In the genomic region with DNA sequence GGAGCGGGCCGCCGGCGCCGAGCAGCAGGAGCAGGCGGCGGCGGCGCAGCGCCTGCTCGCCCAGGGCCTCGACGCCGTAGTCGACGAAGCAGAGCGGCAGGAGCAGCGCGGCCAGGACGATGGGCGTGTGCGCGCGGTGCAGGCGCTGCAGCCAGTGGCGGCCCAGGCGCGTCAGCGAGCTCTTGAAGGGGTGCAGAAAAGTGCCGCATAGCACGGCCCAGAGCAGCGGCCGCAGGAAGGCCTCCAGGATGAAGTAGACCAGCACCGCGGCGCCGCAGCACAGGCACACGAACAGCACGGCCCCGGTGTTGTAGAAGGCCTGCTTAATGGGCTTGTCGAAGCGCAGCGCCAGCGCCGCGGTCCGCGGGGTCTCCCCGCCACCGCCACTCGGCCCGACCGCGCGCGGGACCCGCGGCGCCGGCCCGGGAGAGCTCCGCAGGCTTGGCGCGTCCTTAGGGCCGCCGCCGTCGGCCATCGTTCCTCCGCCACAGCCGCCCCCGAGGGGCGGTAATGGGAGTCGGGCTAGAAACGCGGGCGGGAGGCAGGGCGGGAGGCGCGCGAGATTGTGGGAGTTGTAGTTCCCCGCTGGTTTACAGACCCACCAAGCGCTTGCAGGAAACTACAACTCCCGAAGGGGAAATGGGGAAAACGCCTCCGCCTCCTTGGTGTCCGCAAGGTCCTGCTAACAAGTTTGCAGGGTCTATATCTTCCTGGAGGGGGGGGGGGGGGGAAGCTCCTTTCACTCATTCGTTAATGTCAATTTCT, we compare ENCODE assay signal across 8 cellular contexts. TPM values are rescaled to one million over a fixed set of nuclear protein-coding genes. Genes with fewer than 3 reads are reported as not detected.
DNase-seq lines count a peak whose midpoint lies in the region; ATAC-seq and TF ChIP-seq lines count a peak whose summit lies in the region.

A gene (minus strand): TSS at position 509 of the 765 bp plus-strand sequence. CDS start 34 bp downstream, at position 475.

- peaks cover 35 to 46% of the 10 kb centered on the region in 2 donors for H3K4me1 Mint-ChIP-seq in effector memory CD8-positive, alpha-beta T cell (ENCODE audit: low read depth in 2 of 2)
- H3K4me1 Mint-ChIP-seq in memory B cell: peaks cover 26% of the 10 kb centered on the region

- no peak for TF ChIP-seq CTCF in GM20000 (IDR thresholded peaks at IDR 0.05; ENCODE audit: extremely low read depth, missing control alignments)

- peaks cover 10% of the 10 kb centered on the region for H3K36me3 Mint-ChIP-seq in effector memory CD8-positive, alpha-beta T cell (ENCODE audit: insufficient read depth)
- peaks cover 1% of the 10 kb centered on the region for H3K36me3 Mint-ChIP-seq in memory B cell

- H3K27ac Mint-ChIP-seq in effector memory CD8-positive, alpha-beta T cell: peak within 1 kb of the TSS; percentile 85 to 90
- peak within 1 kb of the TSS; percentile 62 for H3K27ac Mint-ChIP-seq in memory B cell

- peak within 1 kb of the TSS; percentile 89 for H3K4me3 Mint-ChIP-seq in effector memory CD8-positive, alpha-beta T cell
- H3K4me3 Mint-ChIP-seq in memory B cell: peak within 1 kb of the TSS; percentile 87

- CTCF ChIA-PET in activated CD8-positive, alpha-beta memory T cell treated with anti-CD3 and anti-CD28 coated beads for 36 hours (lab: Charles Lee): no interaction called here

- POLR2A ChIA-PET in activated CD8-positive, alpha-beta memory T cell treated with anti-CD3 and anti-CD28 coated beads for 36 hours (lab: Charles Lee): interaction anchor here (0.7 to 1.4 kb wide), 6 partner anchors 10 to 109 kb away, joined by 3 to 6 read pairs (median 4); no protein-coding TSS in a partner anchor

- peak; percentile 90 for ATAC-seq in effector memory CD8-positive, alpha-beta T cell (replicated peaks)
- peak; percentile 92 for ATAC-seq in memory B cell (ENCODE audit: low read depth)

- H3K9me3 Mint-ChIP-seq in effector memory CD8-positive, alpha-beta T cell: no peaks in the 10 kb centered on the region
- H3K9me3 Mint-ChIP-seq in memory B cell: no peaks in the 10 kb centered on the region

- H3K27me3 Mint-ChIP-seq in effector memory CD8-positive, alpha-beta T cell: peaks cover 0 to 4% of the 10 kb centered on the region in 2 donors
- no peaks in the 10 kb centered on the region for H3K27me3 Mint-ChIP-seq in memory B cell

- DNase-seq in CMK (ENCODE audit: low read depth) (peak; percentile 94), GM20000 (ENCODE audit: low spot score) (peak; percentile 95), HT-29 (ENCODE audit: low spot score) (peak; percentile 96), NOMO-1 (lab: John Stamatoyannopoulos, UW; ENCODE audit: unreplicated experiment in 2 of 2) (peak; percentile 98 to 99), memory B cell (ENCODE audit: low spot score in 2 of 2) (peak; percentile 87 to 91)
- peak; percentile 91 to 93 (median 92) for DNase-seq in effector memory CD8-positive, alpha-beta T cell
- DNase-seq in stimulated activated CD8-positive, alpha-beta memory T cell treated with anti-CD3 and anti-CD28 coated beads, Interleukin-12 subunit alpha, Interleukin-12 subunit beta, amount 100 ng/mL, for 24 hours (ENCODE audit: extremely low read depth): peak; percentile 88

RNA-seq across cellular contexts. Expression of the gene that starts here (rescaled TPM):
- total RNA-seq in HT-29 (2014; rRNA removed; shearing (Covaris generic)): 14.8 and 17.1 TPM in 2 replicates
- 10 to 100 TPM; 32.0 to 32.6 TPM for total RNA-seq in activated CD8-positive, alpha-beta memory T cell treated with anti-CD3 and anti-CD28 coated beads for 36 hours

Comparison
In these comparisons a context has a peak if more than half of its experiments do, and no peak if none do; other contexts are left out.
1. Peak in every context shown above with its lines: DNase-seq and ATAC-seq.